In genomic region chr11:5689551-5689983, GRCh38 we compare ENCODE assay signal across 8 cellular contexts. TPM values are rescaled to one million over a fixed set of nuclear protein-coding genes. Genes with fewer than 3 reads are reported as not detected.
DNase-seq lines count a peak whose midpoint lies in the region; ATAC-seq and TF ChIP-seq lines count a peak whose summit lies in the region.

TSS of gene TRIM22 (plus strand) at chr11:5689790. CDS start at chr11:5696233, 6,443 bp downstream.

- no peak for TF ChIP-seq EP300 in transverse colon (IDR thresholded peaks at IDR 0.05; ENCODE audit: low read depth)

- H3K4me3 Mint-ChIP-seq in activated T-helper 17 cell treated with anti-CD3 and anti-CD28 coated beads, Interleukin-2, amount 50 U/mL, for 72 hours, result peak within 1 kb of the TSS; percentile 91

- H3K9ac ChIP-seq in NT2/D1 (ENCODE audit: insufficient read length, low read depth), result peak within 1 kb of the TSS; percentile 24

- peak; percentile 68 for ATAC-seq in HG02571 (IDR thresholded peaks at IDR 0.05; ENCODE audit: unreplicated experiment)
- peak; percentile 73 for ATAC-seq in activated T-helper 17 cell treated with anti-CD3 and anti-CD28 coated beads, Interleukin-2, amount 50 U/mL, for 72 hours (replicated peaks)

- H3K27ac ChIP-seq in transverse colon, result peak within 1 kb of the TSS; percentile 82 to 88 (median 84)

- TF ChIP-seq CTCF in GM12875 (IDR thresholded peaks at IDR 0.05; ENCODE audit: borderline replicate concordance, insufficient read depth, low read depth, low read length) (no peak), fibroblast of the aortic adventitia (IDR thresholded peaks at IDR 0.05; ENCODE audit: insufficient read depth, low read length) (no peak), transverse colon (IDR thresholded peaks at IDR 0.05) (no peak)

- DNase-seq in NT2/D1 (ENCODE audit: low read depth, low spot score) (peak; percentile 42), fibroblast of the aortic adventitia (ENCODE audit: low read depth) (peak; percentile 90), transverse colon (peak; percentile 50), SW 1271 (lab: John Stamatoyannopoulos, UW) (no peak)

- WGBS in transverse colon (ENCODE audit: low coverage in 1 of 2), 2 donors, result 0 to 4% methylated on average over 1 to 2 of the region's 2 CpGs

- no peaks in the 10 kb centered on the region for H3K4me1 ChIP-seq in NT2/D1 (ENCODE audit: insufficient read depth, insufficient read length)
- peaks cover 14% of the 10 kb centered on the region for H3K4me1 ChIP-seq in neuron (ENCODE audit: insufficient read depth, low read length)
- peaks cover 3 to 32% (median 8%) of the 10 kb centered on the region in 4 donors for H3K4me1 ChIP-seq in transverse colon

- intact Hi-C loops in transverse colon (cut with DNase I; ENCODE audit: low total_unique reads), result loop anchor here (10.0 kb wide), 1 partner anchor 95 kb away; the partner anchor contains the start of gene TRIM6

- peaks cover 24% of the 10 kb centered on the region for H3K4me1 Mint-ChIP-seq in activated T-helper 17 cell treated with anti-CD3 and anti-CD28 coated beads, Interleukin-2, amount 50 U/mL, for 72 hours

- H3K27me3 ChIP-seq in NT2/D1 (ENCODE audit: insufficient read depth, insufficient read length) (no peaks in the 10 kb centered on the region), neuron (ENCODE audit: insufficient read depth, low read length) (no peaks in the 10 kb centered on the region), transverse colon (no peaks in the 10 kb centered on the region)

- H3K9me3 ChIP-seq in NT2/D1 (ENCODE audit: insufficient read depth, low read length), result no peaks in the 10 kb centered on the region
- H3K9me3 ChIP-seq in neuron (ENCODE audit: low read length), result no peaks in the 10 kb centered on the region
- H3K9me3 ChIP-seq in transverse colon, result no peaks in the 10 kb centered on the region

- TF ChIP-seq POLR2A in transverse colon (IDR thresholded peaks at IDR 0.05), result peak; percentile 36

- peak within 1 kb of the TSS; percentile 92 for H2AFZ ChIP-seq in neuron (ENCODE audit: low read depth, low read length)

- in situ Hi-C loops in transverse colon (cut with MboI; ENCODE audit: low pct_ligation_motif_present in 1 of 4, low pct_unique_long_range_greater_than_20kb in 1 of 4, low sequenced_read_pairs in 3 of 4), result no loop called here

- H3K36me3 ChIP-seq in NT2/D1 (ENCODE audit: insufficient read depth, insufficient read length, low read length) (peaks cover 2% of the 10 kb centered on the region), neuron (ENCODE audit: insufficient read depth, low read length) (no peaks in the 10 kb centered on the region), transverse colon (no peaks in the 10 kb centered on the region)

- no peaks in the 10 kb centered on the region for H3K9me3 Mint-ChIP-seq in activated T-helper 17 cell treated with anti-CD3 and anti-CD28 coated beads, Interleukin-2, amount 50 U/mL, for 72 hours

- peaks cover 51% of the 10 kb centered on the region for H3K36me3 Mint-ChIP-seq in activated T-helper 17 cell treated with anti-CD3 and anti-CD28 coated beads, Interleukin-2, amount 50 U/mL, for 72 hours (ENCODE audit: low read depth)

- no peaks in the 10 kb centered on the region for H3K27me3 Mint-ChIP-seq in activated T-helper 17 cell treated with anti-CD3 and anti-CD28 coated beads, Interleukin-2, amount 50 U/mL, for 72 hours

- H3K4me3 ChIP-seq in GM12875 (ENCODE audit: low read depth, low read length) (peak within 1 kb of the TSS; percentile 74), NT2/D1 (ENCODE audit: insufficient read length, low read depth) (peak within 1 kb of the TSS; percentile 1), fibroblast of the aortic adventitia (ENCODE audit: low read depth, low read length) (peak within 1 kb of the TSS; percentile 59), neuron (ENCODE audit: low read length) (peak within 1 kb of the TSS; percentile 39), transverse colon (peak within 1 kb of the TSS; percentile 15 to 48 (median 27))

- H3K27ac Mint-ChIP-seq in activated T-helper 17 cell treated with anti-CD3 and anti-CD28 coated beads, Interleukin-2, amount 50 U/mL, for 72 hours, result peak within 1 kb of the TSS; percentile 82

RNA-seq across cellular contexts. Expression of gene TRIM22, which starts in this region (rescaled TPM):
- 100 to 1,000 TPM in 1 of 2 donors, 10 to 100 TPM in 1; 91.0 to 159 TPM for total RNA-seq in activated T-helper 17 cell treated with anti-CD3 and anti-CD28 coated beads, Interleukin-2, amount 50 U/mL, for 72 hours
- total RNA-seq in fibroblast of the aortic adventitia (ENCODE audit: low replicate concordance), result 73.8 and 93.1 TPM in 2 replicates
- 10 to 100 TPM in 3 of 4 donors, 1 to 10 TPM in 1; 3.2 to 35.2 (median 21.4) TPM for total RNA-seq in transverse colon

Comparison
In these comparisons a context has a peak if more than half of its experiments do, and no peak if none do; other contexts are left out.
1. H3K4me3 ChIP-seq: peak in every context shown above with its lines; median percentile 74 in GM12875; 59 in fibroblast of the aortic adventitia; 39 in neuron; 27 in transverse colon; 1 in NT2/D1.
2. DNase-seq: peak in NT2/D1 (single experiment), fibroblast of the aortic adventitia (single experiment) and transverse colon (single experiment); none in SW 1271 (0 of 2).